34 cellular contexts compared by ENCODE assay signal in genomic region chr13:71300602-71301001, GRCh38.
"Had no signal": no experiment of that assay in that cellular context is flagged by ENCODE, and none has a peak within 500 bp of the region (broad histone marks: within the 10 kb centered on the region; RNA-seq: fewer than 3 reads in every experiment).

No MANE protein-coding gene starts in this region.

- H3K27ac ChIP-seq: adrenal gland, ascending aorta, body of pancreas, brain microvascular endothelial cell, breast epithelium, cardiac muscle cell had no signal

- FAIRE-seq: astrocyte, bronchial epithelial cell had no signal

- H3K9me3 ChIP-seq: adrenal gland, ascending aorta, body of pancreas, breast epithelium had no signal

- H3K4me3 ChIP-seq: adrenal gland, ascending aorta, body of pancreas, breast epithelium, cardiac muscle cell had no signal

- ATAC-seq: activated naive CD4-positive, alpha-beta T cell treated with anti-CD3 and anti-CD28 coated beads, Interleukin-2, amount 50 U/mL, for 72 hours; activated naive CD8-positive, alpha-beta T cell treated with anti-CD3 and anti-CD28 coated beads, Interleukin-2, amount 50 U/mL, for 24 hours; activated T-cell treated with anti-CD3 and anti-CD28 coated beads, Interleukin-2, amount 50 U/mL, for 4 hours; activated T-cell treated with anti-CD3 and anti-CD28 coated beads, Interleukin-2, amount 50 U/mL, for 72 hours; activated T-helper 17 cell treated with anti-CD3 and anti-CD28 coated beads, Interleukin-2, amount 50 U/mL, for 72 hours; body of pancreas had no signal

- DNase-seq: activated effector memory CD4-positive, alpha-beta T cell treated with anti-CD3 and anti-CD28 coated beads, Interleukin-2, amount 50 U/mL, for 16 hours; activated effector memory CD4-positive, alpha-beta T cell treated with Interleukin-2 at 50 U/mL for 16 hours; activated gamma-delta T cell; activated gamma-delta T cell treated with Interleukin-2 at 50 U/mL for 16 hours; activated naive CD4-positive, alpha-beta T cell; activated naive CD4-positive, alpha-beta T cell treated with anti-CD3 and anti-CD28 coated beads for 36 hours; activated naive CD4-positive, alpha-beta T cell treated with anti-CD3 and anti-CD28 coated beads, Interleukin-2, amount 10 ng/mL, durations not matched to agents 7 days and 5 days; activated naive CD4-positive, alpha-beta T cell treated with anti-CD3 and anti-CD28 coated beads, Interleukin-2, amount 50 U/mL, for 16 hours; activated naive CD4-positive, alpha-beta T cell treated with Interleukin-2 at 50 U/mL for 16 hours; activated naive CD8-positive, alpha-beta T cell treated with anti-CD3 and anti-CD28 coated beads for 36 hours; activated naive CD8-positive, alpha-beta T cell treated with anti-CD3 and anti-CD28 coated beads, Interleukin-2, amount 10 ng/mL, durations not matched to agents 7 days and 5 days; activated naive CD8-positive, alpha-beta T cell treated with anti-CD3 and anti-CD28 coated beads, Interleukin-2, amount 50 U/mL, for 24 hours; activated T-cell treated with anti-CD3 and anti-CD28 coated beads, Interleukin-2, amount 50 U/mL, for 1 hour; activated T-cell treated with anti-CD3 and anti-CD28 coated beads, Interleukin-2, amount 50 U/mL, for 24 hours; activated T-cell treated with anti-CD3 and anti-CD28 coated beads, Interleukin-2, amount 50 U/mL, for 4 hours; activated T-cell treated with anti-CD3 and anti-CD28 coated beads, Interleukin-2, amount 50 U/mL, for 48 hours; activated T-cell treated with anti-CD3 and anti-CD28 coated beads, Interleukin-2, amount 50 U/mL, for 72 hours; adrenal gland; amniotic stem cell; amygdala; anterior cingulate cortex; aorta; body of pancreas; brain microvascular endothelial cell; caudate nucleus; central memory CD4-positive, alpha-beta T cell; cerebellar nuclear complex had no signal

- H3K4me1 ChIP-seq: adrenal gland, ascending aorta, body of pancreas, breast epithelium had no signal

- H3K36me3 ChIP-seq: adrenal gland, ascending aorta, brain microvascular endothelial cell, breast epithelium, cardiac muscle cell had no signal
